17 cellular contexts compared by ENCODE assay signal in genomic region chrX:3371163-3371562, GRCh38. TPM values are rescaled to one million over a fixed set of nuclear protein-coding genes. Genes with fewer than 3 reads are reported as not detected.
DNase-seq lines count a peak whose midpoint lies in the region; ATAC-seq and TF ChIP-seq lines count a peak whose summit lies in the region.
"Had no signal": no experiment of that assay in that cellular context is flagged by ENCODE, and none has a peak within 500 bp of the region (broad histone marks: within the 10 kb centered on the region; RNA-seq: fewer than 3 reads in every experiment).

No MANE protein-coding gene starts in this region.

- intact Hi-C loops in posterior cingulate gyrus (cut with DNase I), result no loop called here

- no peaks in the 10 kb centered on the region for H3K27me3 ChIP-seq in RWPE2 (ENCODE audit: insufficient read depth, poor library complexity, severe bottlenecking)
- no peaks in the 10 kb centered on the region for H3K27me3 ChIP-seq in right atrium auricular region
- H3K27me3 ChIP-seq: BLaER1 had no signal

- peak; percentile 81 for ATAC-seq in RWPE2 (ENCODE audit: low read depth)
- ATAC-seq in HG02763 (IDR thresholded peaks at IDR 0.05; ENCODE audit: unreplicated experiment), result no peak

- DNase-seq in HPDE6-E6E7 (ENCODE audit: extremely low spot score), result peak; percentile 17
- no peak for DNase-seq in RWPE2 (ENCODE audit: low spot score)
- peak; percentile 78 for DNase-seq in epithelial cell of esophagus (ENCODE audit: low read depth)
- peak; percentile 2 for DNase-seq in renal cortical epithelial cell (ENCODE audit: low read depth)
- no peak for DNase-seq in activated T-cell treated with anti-CD3 and anti-CD28 coated beads, Interleukin-2, amount 50 U/mL, for 48 hours
- no peak for DNase-seq in posterior cingulate gyrus
- no peak for DNase-seq in right atrium auricular region (ENCODE audit: low spot score)
- DNase-seq: 8988T; AML-193; CD8-positive, alpha-beta memory T cell; DMS53; GF-D8; HCEC 1CT; HFFc6 had no signal

- H3K27ac ChIP-seq in RWPE2 (ENCODE audit: poor library complexity, severe bottlenecking) (no peak overlapping the region), right atrium auricular region (no peak overlapping the region)
- H3K27ac ChIP-seq: BLaER1, HL-60 had no signal

- H3K4me3 ChIP-seq in RWPE2 (ENCODE audit: severe bottlenecking) (no peak overlapping the region), epithelial cell of esophagus (ENCODE audit: low read length) (no peak overlapping the region), right atrium auricular region (no peak overlapping the region)
- H3K4me3 ChIP-seq: BLaER1 had no signal

- H3K36me3 ChIP-seq in RWPE2 (ENCODE audit: low read depth) (no peaks in the 10 kb centered on the region), right atrium auricular region (no peaks in the 10 kb centered on the region)
- H3K36me3 ChIP-seq: BLaER1 had no signal

- H3K4me1 ChIP-seq in RWPE2 (ENCODE audit: insufficient read depth, poor library complexity, severe bottlenecking) (peaks cover 14% of the 10 kb centered on the region), right atrium auricular region (no peaks in the 10 kb centered on the region)
- H3K4me1 ChIP-seq: BLaER1 had no signal

- TF ChIP-seq CTCF in RWPE2 (IDR thresholded peaks at IDR 0.05; ENCODE audit: poor library complexity, severe bottlenecking), result no peak
- no peak for TF ChIP-seq CTCF in epithelial cell of esophagus (IDR thresholded peaks at IDR 0.05; ENCODE audit: insufficient read depth, low read depth, low read length, missing control alignments)
- TF ChIP-seq CTCF in right atrium auricular region (IDR thresholded peaks at IDR 0.05), result no peak

- H3K9me3 ChIP-seq in RWPE2 (ENCODE audit: severe bottlenecking) (no peaks in the 10 kb centered on the region), right atrium auricular region (no peaks in the 10 kb centered on the region)
- H3K9me3 ChIP-seq: BLaER1 had no signal

RNA-seq across cellular contexts. Expression of gene MXRA5, which starts 24.7 kb away (rescaled TPM):
- total RNA-seq in renal cortical epithelial cell (0.17 and 6.0 TPM in 2 replicates), right atrium auricular region (1 to 10 TPM; 1.2 to 4.2 TPM)
- total RNA-seq: CD8-positive, alpha-beta memory T cell had no signal

Comparison
In these comparisons a context has a peak if more than half of its experiments do, and no peak if none do; other contexts are left out.
1. DNase-seq: peak in HPDE6-E6E7 (single experiment), epithelial cell of esophagus (single experiment) and renal cortical epithelial cell (single experiment); none in RWPE2 (single experiment), activated T-cell treated with anti-CD3 and anti-CD28 coated beads, Interleukin-2, amount 50 U/mL, for 48 hours (0 of 2), posterior cingulate gyrus (0 of 10) and right atrium auricular region (single experiment).